In genomic region chr10:121590772-121591171, GRCh38 we compare ENCODE assay signal across 23 cellular contexts. TPM values are rescaled to one million over a fixed set of nuclear protein-coding genes. Genes with fewer than 3 reads are reported as not detected.
A peak's percentile ranks its signal among the peaks of the same experiment; 100 is the strongest.
DNase-seq lines count a peak whose midpoint lies in the region; ATAC-seq and TF ChIP-seq lines count a peak whose summit lies in the region.
"Had no signal": no experiment of that assay in that cellular context is flagged by ENCODE, and none has a peak within 500 bp of the region (broad histone marks: within the 10 kb centered on the region; RNA-seq: fewer than 3 reads in every experiment).

No MANE protein-coding gene starts in this region.

- DNase-seq in HEK293T (ENCODE audit: extremely low spot score) (no peak), chondrocyte (ENCODE audit: low spot score) (peak; percentile 58), neuronal stem cell (ENCODE audit: low spot score) (no peak), upper lobe of right lung (peak; percentile 5), NCI-H2107 treated with DMSO at 0.1 percent for 48 hours (lab: John Stamatoyannopoulos, UW; ENCODE audit: unreplicated experiment) (no peak), breast epithelium (ENCODE audit: low spot score in 2 of 2) (no peak), foreskin melanocyte (no peak)
- DNase-seq: CD4-positive, CD25-positive, alpha-beta regulatory T cell; DMS79; GOT3; HCEC 1CT; NCI-H1092 treated with DMSO at 0.1 percent for 48 hours; NCI-H2029 treated with DMSO at 0.1 percent for 48 hours; NCI-H2171; NCI-H345; NCI-H524; NCI-H774; NK-92 treated with Interleukin-12 subunit alpha and Interleukin-12 subunit beta, amount 100 ng/mL, for 24 hours; SIG-M5 had no signal

- POLR2A ChIA-PET in HEK293T (lab: Yijun Ruan, JAX): no interaction called here

- H3K4ac ChIP-seq in neuronal stem cell (ENCODE audit: low read length): no peak overlapping the region

- no peak overlapping the region for H2BK120ac ChIP-seq in neuronal stem cell (ENCODE audit: low read depth, low read length)

- H3K27me3 Mint-ChIP-seq in chondrocyte (ENCODE audit: low read depth): no peaks in the 10 kb centered on the region

- H3K4me2 ChIP-seq in neuronal stem cell (ENCODE audit: insufficient read depth, low read length, poor library complexity, severe bottlenecking): no peak overlapping the region
- H3K4me2 ChIP-seq: KMS-11 had no signal

- H3K27me3 ChIP-seq in neuronal stem cell (ENCODE audit: control insufficient read depth in 3 of 3, insufficient read depth in 3 of 3, low read depth in 1 of 3, low read length in 3 of 3): peaks cover 0 to 20% (median 0%) of the 10 kb centered on the region in 3 experiments
- peaks cover 7% of the 10 kb centered on the region for H3K27me3 ChIP-seq in upper lobe of right lung
- no peaks in the 10 kb centered on the region for H3K27me3 ChIP-seq in breast epithelium

- H3K23ac ChIP-seq in neuronal stem cell (ENCODE audit: low read depth, low read length, poor library complexity): no peak overlapping the region

- H3K4me1 Mint-ChIP-seq in chondrocyte (ENCODE audit: low read depth): peaks cover 7% of the 10 kb centered on the region
- H3K4me1 Mint-ChIP-seq: CD4-positive, CD25-positive, alpha-beta regulatory T cell had no signal

- H4K8ac ChIP-seq in neuronal stem cell (ENCODE audit: low read depth, low read length): no peak overlapping the region

- H2BK12ac ChIP-seq in neuronal stem cell (ENCODE audit: low read length): no peak overlapping the region

- no peak overlapping the region for H3K9ac ChIP-seq in neuronal stem cell (ENCODE audit: low read depth, low read length, poor library complexity)
- H3K9ac ChIP-seq: KMS-11 had no signal

- CTCF ChIA-PET in HEK293T (lab: Yijun Ruan, JAX): no interaction called here

- no peak overlapping the region for H3K18ac ChIP-seq in neuronal stem cell (ENCODE audit: low read length)

- intact Hi-C loops in upper lobe of right lung (cut with DNase I) (no loop called here), breast epithelium (cut with DNase I; ENCODE audit: low total_unique reads) (no loop called here)

- H3K14ac ChIP-seq in neuronal stem cell (ENCODE audit: low read length): no peak overlapping the region

- peaks cover 9% of the 10 kb centered on the region for H3K9me3 Mint-ChIP-seq in chondrocyte (ENCODE audit: low read depth)

- no CpG with 5 or more reads among the region's 9 CpGs for WGBS in neuronal stem cell (ENCODE audit: extremely low coverage in 2 of 2, insufficient read length in 2 of 2, insufficient replicate concordance in 1 of 2), 2 donors

- H3K36me3 ChIP-seq in neuronal stem cell (replicated peaks in 1 of 2; ENCODE audit: control insufficient read depth in 2 of 2, insufficient read depth in 2 of 2, low read length in 2 of 2) (peaks cover 5 to 13% of the 10 kb centered on the region in 2 donors), upper lobe of right lung (no peaks in the 10 kb centered on the region), breast epithelium (no peaks in the 10 kb centered on the region)

- no peak overlapping the region for H2AK5ac ChIP-seq in neuronal stem cell (ENCODE audit: low read depth, low read length)

- H3K4me1 ChIP-seq in neuronal stem cell (ENCODE audit: control insufficient read depth in 2 of 2, insufficient read depth in 1 of 2, low read depth in 1 of 2, low read length in 2 of 2): peaks cover 5 to 9% of the 10 kb centered on the region in 2 donors
- no peaks in the 10 kb centered on the region for H3K4me1 ChIP-seq in upper lobe of right lung
- no peaks in the 10 kb centered on the region for H3K4me1 ChIP-seq in breast epithelium

- H3K4me3 ChIP-seq in neuronal stem cell (ENCODE audit: low read length in 2 of 2) (no peak overlapping the region), upper lobe of right lung (no peak overlapping the region), breast epithelium (no peak overlapping the region)
- H3K4me3 ChIP-seq: GM12878 had no signal

- H2BK5ac ChIP-seq in neuronal stem cell (ENCODE audit: low read length): no peak overlapping the region

- H3K9me3 ChIP-seq in neuronal stem cell (replicated peaks in 1 of 2; ENCODE audit: control insufficient read depth in 2 of 2, insufficient read depth in 1 of 2, low read depth in 1 of 2, low read length in 2 of 2) (peaks cover 4 to 6% of the 10 kb centered on the region in 2 donors), upper lobe of right lung (no peaks in the 10 kb centered on the region), breast epithelium (no peaks in the 10 kb centered on the region)

- H2BK15ac ChIP-seq in neuronal stem cell (ENCODE audit: low read length): no peak overlapping the region

- H3K27ac ChIP-seq in neuronal stem cell (replicated peaks; ENCODE audit: low read length): no peak overlapping the region
- H3K27ac ChIP-seq in upper lobe of right lung: no peak overlapping the region
- H3K27ac ChIP-seq in breast epithelium: no peak overlapping the region
- H3K27ac ChIP-seq: KMS-11, RWPE1 had no signal

- TF ChIP-seq CTCF in chondrocyte (IDR thresholded peaks at IDR 0.05) (no peak), upper lobe of right lung (IDR thresholded peaks at IDR 0.05) (no peak), breast epithelium (IDR thresholded peaks at IDR 0.05) (no peak)

- ATAC-seq in upper lobe of right lung: no peak
- ATAC-seq: GM12878, SK-N-SH treated with all-trans-retinoic acid at 6 μM for 48 hours had no signal

- no peak overlapping the region for H2AFZ ChIP-seq in neuronal stem cell (ENCODE audit: low read length)

- peak overlapping the region; percentile 73 for H4K91ac ChIP-seq in neuronal stem cell (ENCODE audit: low read depth, low read length, poor library complexity)

- H3K4me3 Mint-ChIP-seq in chondrocyte (ENCODE audit: unreplicated experiment): no peak overlapping the region
- H3K4me3 Mint-ChIP-seq: CD4-positive, CD25-positive, alpha-beta regulatory T cell had no signal

- no peaks in the 10 kb centered on the region for H3K36me3 Mint-ChIP-seq in chondrocyte (ENCODE audit: low read depth)
- H3K36me3 Mint-ChIP-seq: CD4-positive, CD25-positive, alpha-beta regulatory T cell had no signal

- H3K79me1 ChIP-seq in neuronal stem cell (ENCODE audit: low read depth, low read length): no peaks in the 10 kb centered on the region

- no peak for TF ChIP-seq POLR2A in breast epithelium (IDR thresholded peaks at IDR 0.05)

- no peak overlapping the region for H3K27ac Mint-ChIP-seq in chondrocyte (ENCODE audit: unreplicated experiment)
- H3K27ac Mint-ChIP-seq: CD4-positive, CD25-positive, alpha-beta regulatory T cell had no signal

TF ChIP-seq in HEK293T, 16 proteins besides CTCF, POLR2A, EP300 and RAD21:
- TF ChIP-seq PKNOX1 (IDR thresholded peaks at IDR 0.05) (0 out of 2 replicates have a peak, but pooled peaks have one; percentile 7), NFRKB (IDR thresholded peaks at IDR 0.05) (no peak)
TF ChIP-seq in HEK293T: peak in this region for 1.

RNA-seq across cellular contexts. Expression of gene FGFR2, which starts 7.5 kb away (rescaled TPM):
- 1.7 to 6.0 TPM (median 2.9 TPM) in 3 replicates for total RNA-seq in chondrocyte
- polyA plus RNA-seq in neuronal stem cell (2013, experiment 1 of 2): 3.1 TPM
- polyA plus RNA-seq in neuronal stem cell (2013, experiment 2 of 2): 3.4 TPM
- total RNA-seq in upper lobe of right lung: 58.7 TPM
- total RNA-seq in breast epithelium: 10 to 100 TPM; 31.8 to 62.8 (median 44.3) TPM

Comparison
In these comparisons a context has a peak if more than half of its experiments do, and no peak if none do; other contexts are left out.
1. DNase-seq: peak in chondrocyte (single experiment) and upper lobe of right lung (single experiment); none in HEK293T (single experiment), neuronal stem cell (single experiment), NCI-H2107 treated with DMSO at 0.1 percent for 48 hours (single experiment), breast epithelium (0 of 2) and foreskin melanocyte (single experiment).